In the genomic region with DNA sequence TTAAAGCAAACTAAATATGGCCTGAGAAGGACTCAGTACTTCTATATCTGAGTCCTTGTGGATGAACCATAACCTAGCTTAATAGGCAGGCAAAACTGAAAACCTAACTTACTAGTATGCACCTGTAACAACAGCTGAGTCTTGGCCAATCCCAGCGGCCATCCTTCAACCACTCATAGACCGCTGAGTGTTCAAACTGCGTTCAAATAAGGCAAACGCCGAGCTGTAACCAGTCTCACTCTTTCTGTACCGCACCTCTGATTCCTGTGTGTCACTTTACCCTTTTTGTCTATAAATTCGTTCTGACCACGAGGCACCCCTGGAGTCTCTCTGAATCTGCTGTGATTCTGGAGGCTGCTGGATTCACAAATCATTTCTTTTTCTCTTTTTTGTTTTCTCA, we compare ENCODE assay signal across 21 cellular contexts.
"Had no signal": no experiment of that assay in that cellular context is flagged by ENCODE, and none has a peak within 500 bp of the region (broad histone marks: within the 10 kb centered on the region; RNA-seq: fewer than 3 reads in every experiment).

No MANE protein-coding gene starts in this region.

- H3K4me3 Mint-ChIP-seq: activated CD4-positive, alpha-beta T cell treated with anti-CD3 and anti-CD28 coated beads for 36 hours; naive thymus-derived CD4-positive, alpha-beta T cell; T-helper 2 cell treated with Interferon-gamma antibody and Interleukin-4, amounts not matched to agents 5 μg/mL and 100 μg/mL, for 36 hours had no signal

- H3K36me3 ChIP-seq: left ventricle myocardium inferior, tibial artery had no signal

- H3K27ac ChIP-seq: dorsolateral prefrontal cortex, left ventricle myocardium inferior, tibial artery had no signal

- H3K27ac Mint-ChIP-seq: activated CD4-positive, alpha-beta T cell treated with anti-CD3 and anti-CD28 coated beads for 36 hours; activated naive CD4-positive, alpha-beta T cell treated with anti-CD3 and anti-CD28 coated beads, Interleukin-2, amount 50 U/mL, for 72 hours; naive thymus-derived CD4-positive, alpha-beta T cell; T-helper 2 cell treated with Interferon-gamma antibody and Interleukin-4, amounts not matched to agents 5 μg/mL and 100 μg/mL, for 36 hours had no signal

- ATAC-seq: activated CD4-positive, alpha-beta T cell treated with anti-CD3 and anti-CD28 coated beads for 36 hours; activated naive CD4-positive, alpha-beta T cell treated with anti-CD3 and anti-CD28 coated beads, Interleukin-2, amount 50 U/mL, for 72 hours; naive thymus-derived CD4-positive, alpha-beta T cell had no signal

- H3K4me1 ChIP-seq: tibial artery had no signal

- FAIRE-seq: colon, endometrium, TTC549, urothelium cell line had no signal

- H3K4me3 ChIP-seq: dorsolateral prefrontal cortex, left ventricle myocardium inferior, tibial artery had no signal

- H3K27me3 ChIP-seq: dorsolateral prefrontal cortex had no signal

- H3K9me3 Mint-ChIP-seq: activated naive CD4-positive, alpha-beta T cell treated with anti-CD3 and anti-CD28 coated beads, Interleukin-2, amount 50 U/mL, for 72 hours; naive thymus-derived CD4-positive, alpha-beta T cell; T-helper 2 cell treated with Interferon-gamma antibody and Interleukin-4, amounts not matched to agents 5 μg/mL and 100 μg/mL, for 36 hours had no signal

- H3K9me3 ChIP-seq: left ventricle myocardium inferior, tibial artery had no signal

- H3K36me3 Mint-ChIP-seq: activated naive CD4-positive, alpha-beta T cell treated with anti-CD3 and anti-CD28 coated beads, Interleukin-2, amount 50 U/mL, for 72 hours; naive thymus-derived CD4-positive, alpha-beta T cell had no signal

- DNase-seq: activated CD4-positive, alpha-beta T cell treated with anti-CD3 and anti-CD28 coated beads for 36 hours; activated CD4-positive, alpha-beta T cell treated with anti-CD3 and anti-CD28 coated beads, Interleukin-2, amount 50 U/mL, for 48 hours; activated gamma-delta T cell; amniotic stem cell; caudate nucleus; erythroblast; foreskin melanocyte; hypothalamus; kidney glomerular epithelial cell; left ventricle myocardium inferior; naive thymus-derived CD4-positive, alpha-beta T cell; nucleus accumbens; stimulated activated naive CD4-positive, alpha-beta T cell; tibial artery had no signal
